ENCODE assay signal across 26 cellular contexts in the genomic region with DNA sequence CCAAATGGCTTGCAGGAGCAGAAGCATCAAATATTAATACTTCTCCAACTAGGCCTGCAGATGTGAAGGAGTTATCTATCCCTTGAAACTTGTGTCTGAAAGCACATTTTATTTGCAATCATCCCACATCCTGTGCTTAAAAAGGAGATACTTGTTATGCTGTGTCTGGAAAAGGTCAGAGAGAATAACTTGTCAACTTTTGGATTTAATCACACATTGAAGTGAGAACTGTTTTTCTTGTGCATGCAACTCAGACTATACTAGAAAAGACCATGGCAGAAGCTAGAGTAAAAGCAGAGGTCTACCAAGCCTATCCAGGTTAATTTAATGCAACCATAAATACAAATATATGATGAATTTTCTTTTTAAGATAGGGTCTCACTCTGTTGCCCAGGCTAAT.
"Had no signal": no experiment of that assay in that cellular context is flagged by ENCODE, and none has a peak within 500 bp of the region (broad histone marks: within the 10 kb centered on the region; RNA-seq: fewer than 3 reads in every experiment).

No MANE protein-coding gene starts in this region.

- H3K27me3 ChIP-seq: brain microvascular endothelial cell, cardiac muscle cell, SJCRH30 had no signal

- H3K4me3 ChIP-seq: cardiac muscle cell, SJCRH30 had no signal

- H3K9me3 Mint-ChIP-seq: activated CD4-positive, alpha-beta memory T cell treated with anti-CD3 and anti-CD28 coated beads, Interleukin-2, amount 10 ng/mL, durations not matched to agents 7 days and 5 days; activated naive CD4-positive, alpha-beta T cell treated with anti-CD3 and anti-CD28 coated beads for 36 hours had no signal

- H3K36me3 ChIP-seq: brain microvascular endothelial cell, cardiac muscle cell, SJCRH30 had no signal

- H3K27me3 Mint-ChIP-seq: activated CD4-positive, alpha-beta memory T cell treated with anti-CD3 and anti-CD28 coated beads, Interleukin-2, amount 10 ng/mL, durations not matched to agents 7 days and 5 days had no signal

- ATAC-seq: activated CD4-positive, CD25-positive, alpha-beta regulatory T cell treated with anti-CD3 and anti-CD28 coated beads, Interleukin-2, amount 50 U/mL, for 24 hours; Panc1; SK-N-SH treated with all-trans-retinoic acid at 6 μM for 48 hours had no signal

- H3K9me3 ChIP-seq: SJCRH30 had no signal

- H3K27ac ChIP-seq: brain microvascular endothelial cell, cardiac muscle cell, RWPE1, SJCRH30 had no signal

- DNase-seq: activated CD4-positive, alpha-beta memory T cell treated with anti-CD3 and anti-CD28 coated beads, Interleukin-2, amount 10 ng/mL, durations not matched to agents 7 days and 5 days; activated CD4-positive, alpha-beta T cell treated with anti-CD3 and anti-CD28 coated beads, Interleukin-2, amount 50 U/mL, for 1 hour; activated CD8-positive, alpha-beta memory T cell treated with anti-CD3 and anti-CD28 coated beads, Interleukin-2, amount 50 U/mL, for 48 hours; activated gamma-delta T cell; activated naive CD4-positive, alpha-beta T cell treated with anti-CD3 and anti-CD28 coated beads for 36 hours; activated T-cell treated with anti-CD3 and anti-CD28 coated beads, Interleukin-2, amount 50 U/mL, for 1 hour; brain microvascular endothelial cell; MM.1S; NCI-H1105; NCI-H1436; NCI-H1694 treated with DMSO at 0.1 percent for 48 hours; NCI-H2029 treated with DMSO at 0.1 percent for 48 hours; NCI-H345; NCI-H510A; NCI-H526 treated with DMSO at 0.1 percent for 48 hours; NCI-H82; OCI-M1; Right ventricle myocardium superior; SJCRH30; SW 1271 had no signal

- H3K4me3 Mint-ChIP-seq: activated CD4-positive, alpha-beta memory T cell treated with anti-CD3 and anti-CD28 coated beads, Interleukin-2, amount 10 ng/mL, durations not matched to agents 7 days and 5 days; activated naive CD4-positive, alpha-beta T cell treated with anti-CD3 and anti-CD28 coated beads for 36 hours; T-helper 1 cell treated with Interleukin-12 subunit alpha and Interleukin-12 subunit beta and Interleukin-4 antibody, amounts not matched to agents 30 μg/mL and 1 μg/mL, for 36 hours had no signal

- H3K4me1 ChIP-seq: SJCRH30 had no signal

- H3K27ac Mint-ChIP-seq: activated CD4-positive, alpha-beta memory T cell treated with anti-CD3 and anti-CD28 coated beads, Interleukin-2, amount 10 ng/mL, durations not matched to agents 7 days and 5 days; activated naive CD4-positive, alpha-beta T cell treated with anti-CD3 and anti-CD28 coated beads for 36 hours had no signal
